8 cellular contexts compared by ENCODE assay signal in genomic region chr6:29976588-29977424, GRCh38. TPM values are rescaled to one million over a fixed set of nuclear protein-coding genes. Genes with fewer than 3 reads are reported as not detected.
DNase-seq lines count a peak whose midpoint lies in the region; ATAC-seq and TF ChIP-seq lines count a peak whose summit lies in the region.

No MANE protein-coding gene starts in this region.

- H3K4me1 Mint-ChIP-seq in endodermal cell, result peaks cover 18% of the 10 kb centered on the region

- H3K36me3 ChIP-seq in endodermal cell (ENCODE audit: control insufficient read depth, insufficient read depth, low read length) (no peaks in the 10 kb centered on the region), mesenchymal stem cell (ENCODE audit: control insufficient read depth in 1 of 2, insufficient read depth in 2 of 2, low read depth in 1 of 2, low read length in 2 of 2) (no peaks in the 10 kb centered on the region)

- no peaks in the 10 kb centered on the region for H3K9me3 Mint-ChIP-seq in endodermal cell

- ATAC-seq in HG03196 (IDR thresholded peaks at IDR 0.05; ENCODE audit: unreplicated experiment) (peak; percentile 60), HG02623 (IDR thresholded peaks at IDR 0.05; ENCODE audit: unreplicated experiment) (no peak)

- H3K27me3 ChIP-seq in endodermal cell (ENCODE audit: control insufficient read depth, insufficient read depth, low read length, poor library complexity, severe bottlenecking) (peaks cover 57% of the 10 kb centered on the region), mesenchymal stem cell (ENCODE audit: control insufficient read depth in 1 of 2, insufficient read depth in 1 of 2, low read length in 2 of 2) (peaks cover 27 to 39% of the 10 kb centered on the region in 2 experiments)

- no peak overlapping the region for H4K8ac ChIP-seq in mesenchymal stem cell (ENCODE audit: low read length)

- no peak overlapping the region for H3K27ac ChIP-seq in endodermal cell (ENCODE audit: low read depth, low read length)
- H3K27ac ChIP-seq in mesenchymal stem cell (ENCODE audit: low read length, poor library complexity, severe bottlenecking), result peak overlapping the region; percentile 24

- peak overlapping the region; percentile 33 for H3K27ac Mint-ChIP-seq in endodermal cell

- no peaks in the 10 kb centered on the region for H3K9me3 ChIP-seq in endodermal cell (ENCODE audit: control insufficient read depth, low read length)
- no peaks in the 10 kb centered on the region for H3K9me3 ChIP-seq in mesenchymal stem cell (ENCODE audit: control insufficient read depth, low read length)

- H4K91ac ChIP-seq in mesenchymal stem cell (ENCODE audit: low read length), result no peak overlapping the region

- H3K9ac ChIP-seq in endodermal cell (ENCODE audit: extremely low read depth, low read length, poor library complexity, severe bottlenecking) (peak overlapping the region; percentile 50), mesenchymal stem cell (ENCODE audit: low read length) (peak overlapping the region; percentile 92)

- peak overlapping the region; percentile 96 for H3K4me2 ChIP-seq in mesenchymal stem cell (ENCODE audit: low read length, poor library complexity, severe bottlenecking)

- peak overlapping the region in 1 of 2 experiments; percentile 0 for H3K23ac ChIP-seq in mesenchymal stem cell (ENCODE audit: low read length in 2 of 2)

- H2AFZ ChIP-seq in mesenchymal stem cell (ENCODE audit: low read depth, low read length), result peak overlapping the region; percentile 64

- no peaks in the 10 kb centered on the region for H3K4me1 ChIP-seq in endodermal cell (ENCODE audit: control insufficient read depth, insufficient read depth, low read length)
- peaks cover 16% of the 10 kb centered on the region for H3K4me1 ChIP-seq in mesenchymal stem cell (ENCODE audit: control insufficient read depth, insufficient read depth, low read depth, low read length)

- no peak overlapping the region for H2BK5ac ChIP-seq in mesenchymal stem cell (ENCODE audit: low read depth, low read length, poor library complexity, severe bottlenecking)

- DNase-seq in GM10266 (ENCODE audit: extremely low spot score), result peak; percentile 54
- peak; percentile 85 for DNase-seq in NCI-H748 (lab: John Stamatoyannopoulos, UW; ENCODE audit: unreplicated experiment)
- DNase-seq in activated CD8-positive, alpha-beta memory T cell treated with anti-CD3 and anti-CD28 coated beads, Interleukin-2, amount 50 U/mL, for 48 hours, result peak; percentile 78
- peak; percentile 89 for DNase-seq in endodermal cell
- DNase-seq in mesenchymal stem cell, result peak; percentile 81
- peak; percentile 18 to 19 for DNase-seq in stimulated activated CD8-positive, alpha-beta memory T cell treated with anti-CD3 and anti-CD28 coated beads, Interleukin-15, amount 100 ng/mL, for 4 hours (ENCODE audit: low read depth in 2 of 2)

- peak overlapping the region; percentile 81 for H3K4me3 ChIP-seq in endodermal cell (ENCODE audit: low read length)
- H3K4me3 ChIP-seq in mesenchymal stem cell (ENCODE audit: insufficient read depth in 1 of 2, low read depth in 1 of 2, low read length in 2 of 2), result peak overlapping the region; percentile 51 to 78

- H3K36me3 Mint-ChIP-seq in endodermal cell (ENCODE audit: low read depth), result no peaks in the 10 kb centered on the region

- no peak overlapping the region for H2BK15ac ChIP-seq in mesenchymal stem cell (ENCODE audit: low read depth, poor library complexity, severe bottlenecking)

- peak overlapping the region; percentile 53 for H3K4me3 Mint-ChIP-seq in endodermal cell

- H2AK5ac ChIP-seq in mesenchymal stem cell (ENCODE audit: low read length, severe bottlenecking), result no peak overlapping the region

- no peak overlapping the region for H2BK120ac ChIP-seq in mesenchymal stem cell (ENCODE audit: low read depth, low read length)

- H3K4ac ChIP-seq in mesenchymal stem cell (ENCODE audit: low read depth in 1 of 2, low read length in 2 of 2), result no peak overlapping the region

- peaks cover 90% of the 10 kb centered on the region for H3K27me3 Mint-ChIP-seq in endodermal cell (ENCODE audit: insufficient read depth)

- H3K18ac ChIP-seq in mesenchymal stem cell (ENCODE audit: low read depth in 1 of 2, low read length in 2 of 2), result peak overlapping the region in 1 of 2 experiments; percentile 1

- 1% methylated on average over 20 to 66 of the region's 66 CpGs for WGBS in endodermal cell (ENCODE audit: insufficient coverage in 1 of 2, insufficient read length in 1 of 2), 2 experiments
- under 1% methylated on average over 66 of the region's 66 CpGs for WGBS in mesenchymal stem cell

- no peak overlapping the region for H2BK12ac ChIP-seq in mesenchymal stem cell (ENCODE audit: low read length in 2 of 2)

- H3K79me1 ChIP-seq in mesenchymal stem cell (replicated peaks; ENCODE audit: low read length, poor library complexity, severe bottlenecking), result peaks cover 5% of the 10 kb centered on the region

- TF ChIP-seq CTCF in GM10266 (IDR thresholded peaks at IDR 0.05; ENCODE audit: control insufficient read depth, insufficient read depth, low read depth, missing control alignments), result peak; percentile 49
- peak; percentile 27 for TF ChIP-seq CTCF in endodermal cell (conservative IDR thresholded peaks at IDR 0.05)

- no peak overlapping the region for H3K14ac ChIP-seq in mesenchymal stem cell (ENCODE audit: low read length in 2 of 2)

RNA-seq across cellular contexts. Expression of gene HLA-A, which starts 34.5 kb away (rescaled TPM):
- total RNA-seq in endodermal cell, result 100 to 1,000 TPM; 212 to 282 TPM
- 56.2 TPM for polyA plus RNA-seq in endodermal cell (2013, experiment 1 of 2)
- polyA plus RNA-seq in endodermal cell (2013, experiment 2 of 2), result 50.5 TPM
- polyA plus RNA-seq in mesenchymal stem cell (2013, experiment 1 of 2), result 501 TPM
- 521 TPM for polyA plus RNA-seq in mesenchymal stem cell (2013, experiment 2 of 2)

Comparison
In these comparisons a context has a peak if more than half of its experiments do, and no peak if none do; other contexts are left out.
1. DNase-seq: peak in every context shown above with its lines; median percentile 89 in endodermal cell; 85 in NCI-H748; 81 in mesenchymal stem cell; 78 in activated CD8-positive, alpha-beta memory T cell treated with anti-CD3 and anti-CD28 coated beads, Interleukin-2, amount 50 U/mL, for 48 hours; 54 in GM10266; 18 in stimulated activated CD8-positive, alpha-beta memory T cell treated with anti-CD3 and anti-CD28 coated beads, Interleukin-15, amount 100 ng/mL, for 4 hours.